Comparison of ENCODE assay signal across 37 cellular contexts in genomic region chr2:151243468-151243867, GRCh38. TPM values are rescaled to one million over a fixed set of nuclear protein-coding genes. Genes with fewer than 3 reads are reported as not detected.
DNase-seq lines count a peak whose midpoint lies in the region; ATAC-seq, FAIRE-seq and TF ChIP-seq lines count a peak whose summit lies in the region.
"Had no signal": no experiment of that assay in that cellular context is flagged by ENCODE, and none has a peak within 500 bp of the region (broad histone marks: within the 10 kb centered on the region; RNA-seq: fewer than 3 reads in every experiment).

No MANE protein-coding gene starts in this region.

- no peaks in the 10 kb centered on the region for H3K36me3 Mint-ChIP-seq in neural progenitor cell
- H3K36me3 Mint-ChIP-seq in type B pancreatic cell: peaks cover 4% of the 10 kb centered on the region

- POLR2A ChIA-PET in K562 (lab: Yijun Ruan, JAX): no interaction called here

- no peak for TF ChIP-seq POLR2A in K562 (conservative IDR thresholded peaks at IDR 0.05)

- FAIRE-seq in K562 (lab: Jason Lieb, UNC): no peak
- FAIRE-seq: A204.1, A549, D721Med had no signal

- H3K4me1 ChIP-seq in K562 (replicated peaks in 1 of 2; ENCODE audit: control insufficient read depth in 2 of 2, insufficient read depth in 2 of 2, low read length in 2 of 2) (0 out of 5 replicates have a peak, but pooled peaks cover 0 to 4% of the 10 kb centered on the region in 2 experiments), neural progenitor cell (no peaks in the 10 kb centered on the region), neuron (ENCODE audit: insufficient read depth, low read length) (no peaks in the 10 kb centered on the region)
- H3K4me1 ChIP-seq: BE2C, BLaER1, Caco-2 had no signal

- intact Hi-C loops in K562 (cut with micrococcal nuclease): no loop called here

- 18% methylated on average over 3 of the region's 3 CpGs for WGBS in K562 (ENCODE audit: insufficient coverage, low coverage, missing lambda C conversion rate)

- no peak for TF ChIP-seq EP300 in K562 (IDR thresholded peaks at IDR 0.05; ENCODE audit: low read length)

- H3K4me3 Mint-ChIP-seq in neural progenitor cell: no peak overlapping the region
- peak overlapping the region; percentile 54 for H3K4me3 Mint-ChIP-seq in type B pancreatic cell
- H3K4me3 Mint-ChIP-seq: B cell; CD14-positive monocyte; CD4-positive, alpha-beta memory T cell; CD4-positive, alpha-beta T cell; CD4-positive, CD25-positive, alpha-beta regulatory T cell; CD8-positive, alpha-beta memory T cell; CD8-positive, alpha-beta T cell had no signal

- no peak overlapping the region for H3K4me3 ChIP-seq in K562
- no peak overlapping the region for H3K4me3 ChIP-seq in neural progenitor cell
- no peak overlapping the region for H3K4me3 ChIP-seq in neuron (ENCODE audit: low read length)
- H3K4me3 ChIP-seq: A549; BLaER1; BLaER1 treated with 17β-estradiol and CSF1 and Interleukin-3, amounts not matched to agents 10 nM and 100 nM had no signal

- in situ Hi-C loops in K562 (cut with MboI): no loop called here

- H3K4me2 ChIP-seq in K562 (ENCODE audit: insufficient read depth, low read length) (no peak overlapping the region), neural progenitor cell (no peak overlapping the region)
- H3K4me2 ChIP-seq: A549; BLaER1; BLaER1 treated with 17β-estradiol and CSF1 and Interleukin-3, amounts not matched to agents 10 nM and 100 nM had no signal

- H3K79me2 ChIP-seq in K562 (ENCODE audit: control insufficient read depth, insufficient read depth, low read length): no peaks in the 10 kb centered on the region
- H3K79me2 ChIP-seq in neural progenitor cell (ENCODE audit: low read depth): no peaks in the 10 kb centered on the region

- no peak overlapping the region for H3K27ac ChIP-seq in K562 (ENCODE audit: extremely low read depth, low read depth, low read length)
- no peak overlapping the region for H3K27ac ChIP-seq in neural progenitor cell
- H3K27ac ChIP-seq: 22Rv1; A549; BLaER1; BLaER1 treated with 17β-estradiol and CSF1 and Interleukin-3, amounts not matched to agents 10 nM and 100 nM; C4-2B had no signal

- TF ChIP-seq CTCF in K562 (IDR thresholded peaks at IDR 0.05 in 2 of 3, conservative IDR thresholded peaks at IDR 0.05 in 1 of 3; ENCODE audit: insufficient read depth in 2 of 3, low read depth in 1 of 3, low read length in 3 of 3): no peak
- TF ChIP-seq CTCF in neural progenitor cell (IDR thresholded peaks at IDR 0.05): no peak
- no peak for TF ChIP-seq CTCF in type B pancreatic cell (conservative IDR thresholded peaks at IDR 0.05)

- no peaks in the 10 kb centered on the region for H4K20me1 ChIP-seq in K562 (replicated peaks; ENCODE audit: control insufficient read depth, insufficient read depth, low read length)
- H4K20me1 ChIP-seq in neural progenitor cell (ENCODE audit: low read depth): no peaks in the 10 kb centered on the region
- H4K20me1 ChIP-seq: BLaER1; BLaER1 treated with 17β-estradiol and CSF1 and Interleukin-3, amounts not matched to agents 10 nM and 100 nM had no signal

- no peaks in the 10 kb centered on the region for H3F3A ChIP-seq in neural progenitor cell (ENCODE audit: low read depth)

- TF ChIP-seq RAD21 in K562 (CRISPR knock-in tag; conservative IDR thresholded peaks at IDR 0.05 in 1 of 2, IDR thresholded peaks at IDR 0.05 in 1 of 2): no peak

- H3K9ac ChIP-seq in K562 (ENCODE audit: insufficient read depth in 1 of 2, low read depth in 2 of 2, low read length in 2 of 2) (no peak overlapping the region), neural progenitor cell (no peak overlapping the region)
- H3K9ac ChIP-seq: BLaER1; BLaER1 treated with 17β-estradiol and CSF1 and Interleukin-3, amounts not matched to agents 10 nM and 100 nM had no signal

- peaks cover under 1% of the 10 kb centered on the region for H3K4me1 Mint-ChIP-seq in neural progenitor cell
- peaks cover 7% of the 10 kb centered on the region for H3K4me1 Mint-ChIP-seq in type B pancreatic cell (ENCODE audit: unreplicated experiment)
- H3K4me1 Mint-ChIP-seq: B cell; CD8-positive, alpha-beta memory T cell had no signal

- H3K27me3 Mint-ChIP-seq in neural progenitor cell (ENCODE audit: insufficient read depth, low read depth) (peaks cover 4% of the 10 kb centered on the region), type B pancreatic cell (no peaks in the 10 kb centered on the region)
- H3K27me3 Mint-ChIP-seq: CD4-positive, alpha-beta T cell had no signal

- H3K27ac Mint-ChIP-seq in neural progenitor cell: no peak overlapping the region
- H3K27ac Mint-ChIP-seq in type B pancreatic cell: peak overlapping the region; percentile 85
- H3K27ac Mint-ChIP-seq: B cell; CD14-positive monocyte; CD4-positive, alpha-beta memory T cell; CD4-positive, alpha-beta T cell; CD4-positive, CD25-positive, alpha-beta regulatory T cell; CD8-positive, alpha-beta memory T cell; CD8-positive, alpha-beta T cell had no signal

- DNase-seq in K562 (ENCODE audit: extremely low read depth in 1 of 4, low spot score in 3 of 4): no peak
- no peak for DNase-seq in neural progenitor cell (ENCODE audit: low spot score)
- no peak for DNase-seq in type B pancreatic cell (ENCODE audit: extremely low spot score, unreplicated experiment)
- no peak for DNase-seq in AG08396 (ENCODE audit: low spot score)
- DNase-seq in effector CD4-positive, alpha-beta T cell: no peak
- no peak for DNase-seq in hepatic stellate cell (ENCODE audit: low spot score)
- DNase-seq in hippocampal formation (lab: John Stamatoyannopoulos, UW): no peak
- DNase-seq: 8988T; ACHN; AML-193; BE2C; C1 segment of cervical spinal cord; Caco-2; Calu3; CD4-positive, alpha-beta memory T cell; CD4-positive, alpha-beta T cell; CD4-positive, CD25-positive, alpha-beta regulatory T cell; CD8-positive, alpha-beta memory T cell; CD8-positive, alpha-beta T cell; COR-L47; DMS 273 treated with DMSO at 0.1 percent for 48 hours; DMS153; DMS53; DMS79; DMS79 treated with DMSO at 0.1 percent for 48 hours; DND-41; EL had no signal

- H2AFZ ChIP-seq in K562 (ENCODE audit: low read depth, low read length) (no peak overlapping the region), neural progenitor cell (replicated peaks) (peak overlapping the region; percentile 43), neuron (ENCODE audit: low read depth, low read length) (peak overlapping the region; percentile 26)

- no peaks in the 10 kb centered on the region for H3K9me1 ChIP-seq in K562 (ENCODE audit: control insufficient read depth, insufficient read depth, low read length)

- CTCF ChIA-PET in K562 (lab: Yijun Ruan, JAX; ENCODE audit: low intra/inter-chr PET ratio): no interaction called here

- no peaks in the 10 kb centered on the region; the same call in 1 of the 2 replicates for H3K9me3 ChIP-seq in K562 (replicated peaks; ENCODE audit: control insufficient read depth, insufficient read depth, low read depth, low read length)
- peaks cover under 1% of the 10 kb centered on the region for H3K9me3 ChIP-seq in neural progenitor cell (ENCODE audit: low read depth)
- H3K9me3 ChIP-seq in neuron (ENCODE audit: low read length): peaks cover under 1% of the 10 kb centered on the region
- H3K9me3 ChIP-seq: A549, BE2C, Caco-2 had no signal

- H3K9me3 Mint-ChIP-seq in neural progenitor cell (peaks cover 20% of the 10 kb centered on the region), type B pancreatic cell (peaks cover 9% of the 10 kb centered on the region)

- H3K27me3 ChIP-seq in K562 (ENCODE audit: control insufficient read depth in 2 of 2, insufficient read depth in 2 of 2, low read length in 2 of 2) (peaks cover 2 to 4% of the 10 kb centered on the region in 2 experiments; a peak in 2 of 5 replicates), neural progenitor cell (no peaks in the 10 kb centered on the region), neuron (ENCODE audit: insufficient read depth, low read length) (no peaks in the 10 kb centered on the region)
- H3K27me3 ChIP-seq: BE2C; BLaER1; BLaER1 treated with 17β-estradiol and CSF1 and Interleukin-3, amounts not matched to agents 10 nM and 100 nM had no signal

- ATAC-seq in K562: no peak
- ATAC-seq: A549; CD8-positive, alpha-beta T cell had no signal

- no TSS peak for BruUV-seq in K562 (replicated peaks; lab: Mats Ljungman, UMichigan)

- no peaks in the 10 kb centered on the region for H3K36me3 ChIP-seq in K562 (ENCODE audit: control insufficient read depth, insufficient read depth, low read length)
- no peaks in the 10 kb centered on the region for H3K36me3 ChIP-seq in neural progenitor cell
- no peaks in the 10 kb centered on the region for H3K36me3 ChIP-seq in neuron (ENCODE audit: insufficient read depth, low read length)
- H3K36me3 ChIP-seq: BE2C had no signal

RNA-seq across cellular contexts. Expression of gene RBM43, which starts 18.2 kb away (rescaled TPM):
- 3.7 and 6.6 TPM in 2 replicates for total RNA-seq in K562 (2011; cell fraction: chromatin; rRNA removed; ENCODE audit: low replicate concordance)
- 6.1 and 8.0 TPM in 2 replicates for total RNA-seq in K562 (2011; cell fraction: nucleolus; rRNA removed)
- 6.0 and 10.2 TPM in 2 replicates for total RNA-seq in K562 (2011; cell fraction: nucleoplasm; rRNA removed)
- total RNA-seq in K562 (2014; rRNA removed) (2.3 and 2.6 TPM in 2 replicates), K562 (2014; rRNA removed; fragmentation: Illumina TruSeq; extraction: Trizol) (4.1 and 4.7 TPM in 2 replicates), K562 (2015; rRNA removed; fragmentation: Illumina TruSeq; extraction: Trizol) (2.9 and 3.4 TPM in 2 replicates), K562 (2021) (4.7 and 5.1 TPM in 2 replicates), neural progenitor cell (ENCODE audit: low replicate concordance) (1.1 and 2.0 TPM in 2 replicates), type B pancreatic cell (ENCODE audit: low replicate concordance) (3.8 and 5.1 TPM in 2 replicates)
- polyA plus RNA-seq in K562 (2011; rRNA removed) (4.9 and 6.4 TPM in 2 replicates), K562 (2014; fragmentation: Illumina TruSeq; extraction: Trizol) (6.7 and 6.9 TPM in 2 replicates), K562 (2014; fragmentation: Nextera tagmentation; extraction: Ambion mirVana) (1 to 10 TPM; 1.3 to 1.6 TPM), K562 (2014; rRNA removed) (3.8 and 4.7 TPM in 2 replicates)
- polyA plus RNA-seq in K562 (2011; cell fraction: cytosol; rRNA removed): 1.9 and 3.4 TPM in 2 replicates
- polyA plus RNA-seq in K562 (2011; cell fraction: nucleus; rRNA removed): 3.5 and 6.2 TPM in 2 replicates
- polyA plus RNA-seq in K562 (2012): 3.7 and 5.1 TPM in 2 replicates
- 5.7 and 8.2 TPM in 2 replicates for polyA minus RNA-seq in K562 (2011; rRNA and poly(A)+ RNA removed)
- polyA minus RNA-seq in K562 (2011; cell fraction: cytosol; rRNA and poly(A)+ RNA removed): 2.2 and 3.2 TPM in 2 replicates
- 4.2 and 7.4 TPM in 2 replicates for polyA minus RNA-seq in K562 (2011; cell fraction: nucleus; rRNA and poly(A)+ RNA removed)

RNA-seq across cellular contexts. Expression of gene NMI, which starts 46.0 kb away (rescaled TPM):
- total RNA-seq in K562 (2011; cell fraction: chromatin; rRNA removed; ENCODE audit: low replicate concordance): 3.5 and 10.2 TPM in 2 replicates
- total RNA-seq in K562 (2011; cell fraction: nucleolus; rRNA removed): 1.8 and 2.4 TPM in 2 replicates
- 5.3 and 8.5 TPM in 2 replicates for total RNA-seq in K562 (2011; cell fraction: nucleoplasm; rRNA removed)
- total RNA-seq in K562 (2014; rRNA removed) (21.9 and 23.5 TPM in 2 replicates), K562 (2014; rRNA removed; fragmentation: Illumina TruSeq; extraction: Trizol) (20.3 and 23.6 TPM in 2 replicates), K562 (2015; rRNA removed; fragmentation: Illumina TruSeq; extraction: Trizol) (25.0 and 31.1 TPM in 2 replicates), K562 (2021) (23.3 and 25.0 TPM in 2 replicates), neural progenitor cell (ENCODE audit: low replicate concordance) (0.43 and 1.7 TPM in 2 replicates), type B pancreatic cell (ENCODE audit: low replicate concordance) (5.8 and 18.9 TPM in 2 replicates)
- polyA plus RNA-seq in K562 (2011; rRNA removed) (13.6 and 17.4 TPM in 2 replicates), K562 (2014; fragmentation: Illumina TruSeq; extraction: Trizol) (34.0 and 39.5 TPM in 2 replicates), K562 (2014; fragmentation: Nextera tagmentation; extraction: Ambion mirVana) (10 to 100 TPM; 29.7 to 36.4 TPM), K562 (2014; rRNA removed) (35.7 and 39.0 TPM in 2 replicates)
- polyA plus RNA-seq in K562 (2011; cell fraction: cytosol; rRNA removed): 2.3 and 5.3 TPM in 2 replicates
- polyA plus RNA-seq in K562 (2011; cell fraction: nucleus; rRNA removed): 2.6 and 4.1 TPM in 2 replicates
- 49.3 and 55.1 TPM in 2 replicates for polyA plus RNA-seq in K562 (2012)
- 11.9 and 15.3 TPM in 2 replicates for polyA minus RNA-seq in K562 (2011; rRNA and poly(A)+ RNA removed)
- 4.5 and 7.8 TPM in 2 replicates for polyA minus RNA-seq in K562 (2011; cell fraction: cytosol; rRNA and poly(A)+ RNA removed)
- 3.0 and 4.9 TPM in 2 replicates for polyA minus RNA-seq in K562 (2011; cell fraction: nucleus; rRNA and poly(A)+ RNA removed)
